In genomic region chr3:162168715-162169114, GRCh38 we compare ENCODE assay signal across 18 cellular contexts.
DNase-seq lines count a peak whose midpoint lies in the region; ATAC-seq and TF ChIP-seq lines count a peak whose summit lies in the region.
"Had no signal": no experiment of that assay in that cellular context is flagged by ENCODE, and none has a peak within 500 bp of the region (broad histone marks: within the 10 kb centered on the region; RNA-seq: fewer than 3 reads in every experiment).

No MANE protein-coding gene starts in this region.

- no peak overlapping the region for H3K27ac ChIP-seq in heart right ventricle
- no peak overlapping the region for H3K27ac ChIP-seq in gastroesophageal sphincter

- ATAC-seq in left ventricle myocardium superior = peak; percentile 20
- ATAC-seq in heart right ventricle = no peak
- ATAC-seq in gastroesophageal sphincter = peak; percentile 46
- ATAC-seq: GM23338, HCT116 had no signal

- TF ChIP-seq CTCF in heart right ventricle (IDR thresholded peaks at IDR 0.05) (no peak), gastroesophageal sphincter (IDR thresholded peaks at IDR 0.05) (no peak)

- H3K27me3 Mint-ChIP-seq in activated naive CD8-positive, alpha-beta T cell treated with anti-CD3 and anti-CD28 coated beads for 36 hours = no peaks in the 10 kb centered on the region
- H3K27me3 Mint-ChIP-seq: CD4-positive, alpha-beta memory T cell had no signal

- H3K9me3 ChIP-seq in heart right ventricle = peaks cover 0 to 23% (median 0%) of the 10 kb centered on the region in 11 donors
- peaks cover 0 to 4% (median 0%) of the 10 kb centered on the region in 3 donors for H3K9me3 ChIP-seq in gastroesophageal sphincter

- no peak for TF ChIP-seq POLR2A in gastroesophageal sphincter (IDR thresholded peaks at IDR 0.05)

- no peaks in the 10 kb centered on the region for H3K36me3 Mint-ChIP-seq in activated naive CD8-positive, alpha-beta T cell treated with anti-CD3 and anti-CD28 coated beads for 36 hours
- H3K36me3 Mint-ChIP-seq: CD4-positive, alpha-beta memory T cell had no signal

- no peak overlapping the region for H3K27ac Mint-ChIP-seq in activated naive CD8-positive, alpha-beta T cell treated with anti-CD3 and anti-CD28 coated beads for 36 hours
- H3K27ac Mint-ChIP-seq: CD4-positive, alpha-beta memory T cell; GM23338; H9 had no signal

- intact Hi-C loops in left ventricle myocardium superior (cut with micrococcal nuclease) = no loop called here
- intact Hi-C loops in heart right ventricle (cut with DNase I) = no loop called here

- H3K36me3 ChIP-seq in heart right ventricle (no peaks in the 10 kb centered on the region), gastroesophageal sphincter (no peaks in the 10 kb centered on the region)

- H3K4me1 Mint-ChIP-seq in activated naive CD8-positive, alpha-beta T cell treated with anti-CD3 and anti-CD28 coated beads for 36 hours = no peaks in the 10 kb centered on the region
- H3K4me1 Mint-ChIP-seq: CD4-positive, alpha-beta memory T cell; GM23338; H9 had no signal

- H3K9me3 Mint-ChIP-seq in activated naive CD8-positive, alpha-beta T cell treated with anti-CD3 and anti-CD28 coated beads for 36 hours = peaks cover 4% of the 10 kb centered on the region

- H3K27me3 ChIP-seq in heart right ventricle (no peaks in the 10 kb centered on the region), gastroesophageal sphincter (no peaks in the 10 kb centered on the region)

- TF ChIP-seq EP300 in gastroesophageal sphincter (IDR thresholded peaks at IDR 0.05) = no peak

- POLR2A ChIA-PET in HEK293T (lab: Yijun Ruan, JAX) = no interaction called here

- CTCF ChIA-PET in HEK293T (lab: Yijun Ruan, JAX) = no interaction called here

- H3K4me3 ChIP-seq in heart right ventricle (no peak overlapping the region), gastroesophageal sphincter (no peak overlapping the region)
- H3K4me3 ChIP-seq: GM23338 had no signal

- DNase-seq in left ventricle myocardium superior (no peak), heart right ventricle (no peak), brain pericyte (ENCODE audit: low read depth, low spot score) (peak; percentile 20), SIG-M5 (lab: John Stamatoyannopoulos, UW) (no peak), HEK293T (ENCODE audit: extremely low spot score) (no peak)
- no peak for DNase-seq in activated naive CD8-positive, alpha-beta T cell treated with anti-CD3 and anti-CD28 coated beads for 36 hours
- DNase-seq: C1 segment of cervical spinal cord; Calu3; CD4-positive, alpha-beta memory T cell; COR-L47; DMS53; DMS79 treated with DMSO at 0.1 percent for 48 hours; GF-D8; H9; HFFc6 had no signal

- no peak overlapping the region for H3K4me3 Mint-ChIP-seq in activated naive CD8-positive, alpha-beta T cell treated with anti-CD3 and anti-CD28 coated beads for 36 hours
- H3K4me3 Mint-ChIP-seq: CD4-positive, alpha-beta memory T cell; GM23338; H9; HFFc6 had no signal

- H3K4me1 ChIP-seq in heart right ventricle (peaks cover 0 to 6% (median 0%) of the 10 kb centered on the region in 9 donors), gastroesophageal sphincter (no peaks in the 10 kb centered on the region)

- 63 to 70% methylated on average over 2 of the region's 2 CpGs for WGBS in heart right ventricle, 2 donors
- WGBS in gastroesophageal sphincter (ENCODE audit: low coverage in 1 of 2), 2 donors = 69 to 90% methylated on average over 2 of the region's 2 CpGs

TF ChIP-seq in HEK293T, 16 proteins besides CTCF, POLR2A, EP300 and RAD21:
- TF ChIP-seq SUZ12 (IDR thresholded peaks at IDR 0.05) (no peak), ZNF384 (IDR thresholded peaks at IDR 0.05) (no peak), BHLHE40 (IDR thresholded peaks at IDR 0.05; ENCODE audit: borderline replicate concordance) (no peak), PKNOX1 (IDR thresholded peaks at IDR 0.05) (no peak), CTBP1 (IDR thresholded peaks at IDR 0.05; ENCODE audit: borderline replicate concordance) (no peak), HDGF (IDR thresholded peaks at IDR 0.05; ENCODE audit: borderline replicate concordance) (no peak)

Comparison
In these comparisons a context has a peak if more than half of its experiments do, and no peak if none do; other contexts are left out.
1. ATAC-seq: peak in left ventricle myocardium superior (single experiment) and gastroesophageal sphincter (single experiment); none in heart right ventricle (0 of 8).